In the genomic region with DNA sequence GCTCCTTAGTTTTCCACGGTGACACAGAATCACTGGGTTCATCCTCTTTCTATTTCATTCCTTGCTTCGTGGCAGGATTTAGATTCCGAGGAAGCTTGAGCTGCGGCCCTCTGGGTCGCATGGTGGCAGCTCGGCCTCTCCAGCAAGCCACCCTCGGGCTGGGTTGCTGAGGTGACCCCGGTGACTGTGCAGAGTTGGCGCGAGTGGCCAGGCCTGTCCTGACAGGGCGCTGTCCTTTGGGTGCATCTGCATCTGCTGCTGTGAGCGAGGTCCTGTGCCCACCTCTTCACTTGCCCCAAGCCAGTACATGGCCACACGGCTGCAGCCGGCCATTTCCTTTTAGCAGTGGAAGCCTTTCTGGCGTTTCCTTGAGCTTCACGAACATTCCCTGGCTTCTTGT, we compare ENCODE assay signal across 8 cellular contexts.
"Had no signal": no experiment of that assay in that cellular context is flagged by ENCODE, and none has a peak within 500 bp of the region (broad histone marks: within the 10 kb centered on the region; RNA-seq: fewer than 3 reads in every experiment).

No MANE protein-coding gene starts in this region.

- H3K4me1 ChIP-seq: HAP-1 had no signal

- ATAC-seq: GM23338, HCT116 had no signal

- H3K9me3 ChIP-seq: HAP-1 had no signal

- H3K4me3 ChIP-seq: GM23248, GM23338, HAP-1 had no signal

- DNase-seq: GM23248, GOT3, H9, HCEC 1CT, HFFc6 had no signal

- H3K27ac ChIP-seq: GM23248 had no signal
